ENCODE assay signal across 8 cellular contexts in the genomic region with DNA sequence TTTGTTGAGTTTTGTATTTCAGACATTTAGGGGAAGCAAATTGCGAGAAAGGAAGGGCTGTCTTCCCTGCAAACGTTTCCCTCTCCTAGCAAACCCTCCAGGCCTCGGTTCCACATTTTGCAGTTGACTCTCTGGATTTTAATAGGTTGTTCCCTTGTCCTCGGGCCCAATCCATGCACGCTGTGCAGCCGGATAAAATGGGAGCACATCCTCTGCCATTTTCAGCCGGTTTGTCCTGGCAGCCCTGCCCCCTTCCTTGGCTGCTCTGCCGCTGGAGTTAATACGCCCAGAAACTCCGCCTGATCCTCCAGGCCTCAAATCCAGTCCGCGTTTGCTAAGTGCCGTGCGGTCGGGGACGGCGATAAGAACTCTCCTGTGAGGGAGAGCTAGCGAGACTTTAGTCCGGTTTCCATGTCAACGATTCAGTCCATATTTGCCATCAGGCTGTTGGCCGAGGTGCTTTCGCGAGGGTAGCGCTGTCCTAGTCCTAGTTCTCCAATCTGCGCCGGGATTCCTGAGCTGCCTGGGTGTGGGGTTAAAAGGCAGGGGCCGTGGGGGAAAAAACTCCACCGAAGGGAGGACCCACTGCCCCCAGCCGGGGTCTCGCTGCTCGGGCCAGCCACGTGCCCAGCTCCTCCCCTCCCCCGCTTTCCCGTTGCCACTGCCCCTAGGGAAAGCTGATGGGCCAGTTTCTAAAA. TPM values are rescaled to one million over a fixed set of nuclear protein-coding genes. Genes with fewer than 3 reads are reported as not detected.
DNase-seq lines count a peak whose midpoint lies in the region; ATAC-seq and TF ChIP-seq lines count a peak whose summit lies in the region.

No MANE protein-coding gene starts in this region.

- H3K9me3 ChIP-seq in right atrium auricular region (no peaks in the 10 kb centered on the region), upper lobe of right lung (no peaks in the 10 kb centered on the region)

- H3K9me3 Mint-ChIP-seq in T-helper 2 cell treated with Interferon-gamma antibody and Interleukin-4, amounts not matched to agents 5 μg/mL and 100 μg/mL, for 36 hours = no peaks in the 10 kb centered on the region
- H3K9me3 Mint-ChIP-seq in progenitor cell of endocrine pancreas (ENCODE audit: low read depth) = no peaks in the 10 kb centered on the region

- H3K27ac ChIP-seq in right atrium auricular region (peak overlapping the region; percentile 96 to 97), upper lobe of right lung (peak overlapping the region; percentile 96)

- no peaks in the 10 kb centered on the region for H3K27me3 Mint-ChIP-seq in T-helper 2 cell treated with Interferon-gamma antibody and Interleukin-4, amounts not matched to agents 5 μg/mL and 100 μg/mL, for 36 hours (ENCODE audit: low read depth)
- H3K27me3 Mint-ChIP-seq in progenitor cell of endocrine pancreas = no peaks in the 10 kb centered on the region

- H3K36me3 ChIP-seq in right atrium auricular region = no peaks in the 10 kb centered on the region
- no peaks in the 10 kb centered on the region for H3K36me3 ChIP-seq in upper lobe of right lung

- peak; percentile 74 for ATAC-seq in upper lobe of right lung

- no peaks in the 10 kb centered on the region for H3K27me3 ChIP-seq in right atrium auricular region
- H3K27me3 ChIP-seq in upper lobe of right lung = no peaks in the 10 kb centered on the region

- peak overlapping the region; percentile 90 for H3K4me3 Mint-ChIP-seq in T-helper 2 cell treated with Interferon-gamma antibody and Interleukin-4, amounts not matched to agents 5 μg/mL and 100 μg/mL, for 36 hours
- peak overlapping the region; percentile 76 for H3K4me3 Mint-ChIP-seq in progenitor cell of endocrine pancreas (ENCODE audit: low read depth)

- peak overlapping the region; percentile 94 for H3K27ac Mint-ChIP-seq in T-helper 2 cell treated with Interferon-gamma antibody and Interleukin-4, amounts not matched to agents 5 μg/mL and 100 μg/mL, for 36 hours
- peak overlapping the region; percentile 99 for H3K27ac Mint-ChIP-seq in progenitor cell of endocrine pancreas

- no peaks in the 10 kb centered on the region for H3K36me3 Mint-ChIP-seq in T-helper 2 cell treated with Interferon-gamma antibody and Interleukin-4, amounts not matched to agents 5 μg/mL and 100 μg/mL, for 36 hours (ENCODE audit: low read depth)
- H3K36me3 Mint-ChIP-seq in progenitor cell of endocrine pancreas (ENCODE audit: insufficient read depth) = no peaks in the 10 kb centered on the region

- H3K4me1 Mint-ChIP-seq in T-helper 2 cell treated with Interferon-gamma antibody and Interleukin-4, amounts not matched to agents 5 μg/mL and 100 μg/mL, for 36 hours (ENCODE audit: low read depth) = peaks cover 28% of the 10 kb centered on the region
- H3K4me1 Mint-ChIP-seq in progenitor cell of endocrine pancreas (ENCODE audit: low read depth) = peaks cover 26% of the 10 kb centered on the region

- CTCF ChIA-PET in HEK293T (lab: Yijun Ruan, JAX) = interaction anchor here (0.6 to 1.7 kb wide), 7 partner anchors 10 to 96 kb away, joined by 3 to 10 read pairs (median 3); no protein-coding TSS in a partner anchor

- H3K4me3 ChIP-seq in right atrium auricular region (peak overlapping the region; percentile 41 to 60), upper lobe of right lung (peak overlapping the region; percentile 66)

- POLR2A ChIA-PET in HEK293T (lab: Yijun Ruan, JAX) = interaction anchor here (0.5 to 5.1 kb wide), 25 partner anchors 8 to 518 kb away, joined by 3 to 100 read pairs (median 5); partner anchors contain the start of genes GPN2 and PIGV

- H3K4me1 ChIP-seq in right atrium auricular region (peaks cover 8 to 34% of the 10 kb centered on the region in 2 donors), upper lobe of right lung (peaks cover 26% of the 10 kb centered on the region)

- DNase-seq in DMS53 treated with DMSO at 0.1 percent for 48 hours (lab: John Stamatoyannopoulos, UW; ENCODE audit: unreplicated experiment) = peak; percentile 98
- DNase-seq in HEK293T (ENCODE audit: extremely low spot score) = peak; percentile 77
- peak; percentile 85 to 94 for DNase-seq in NCI-H187 (lab: John Stamatoyannopoulos, UW)
- DNase-seq in T-helper 2 cell treated with Interferon-gamma antibody and Interleukin-4, amounts not matched to agents 5 μg/mL and 100 μg/mL, for 36 hours (ENCODE audit: low spot score) = peak; percentile 90
- peak; percentile 69 to 97 (median 90) for DNase-seq in anterior cingulate cortex (lab: John Stamatoyannopoulos, UW)
- DNase-seq in right atrium auricular region (ENCODE audit: low spot score) = peak; percentile 94
- peak; percentile 79 for DNase-seq in progenitor cell of endocrine pancreas (ENCODE audit: low spot score, unreplicated experiment)
- peak; percentile 95 for DNase-seq in upper lobe of right lung

- intact Hi-C loops in upper lobe of right lung (cut with DNase I) = loop anchor here (10.0 kb wide), 1 partner anchor 92 kb away; the partner anchor contains the start of gene PIGV

- no peak for TF ChIP-seq CTCF in right atrium auricular region (IDR thresholded peaks at IDR 0.05)
- no peak for TF ChIP-seq CTCF in progenitor cell of endocrine pancreas (IDR thresholded peaks at IDR 0.05; ENCODE audit: unreplicated experiment)
- TF ChIP-seq CTCF in upper lobe of right lung (IDR thresholded peaks at IDR 0.05) = no peak

TF ChIP-seq in HEK293T, 16 proteins besides CTCF, POLR2A, EP300 and RAD21:
- peak; percentile 93 for TF ChIP-seq L3MBTL2 (conservative IDR thresholded peaks at IDR 0.05)
- TF ChIP-seq ELF4 (IDR thresholded peaks at IDR 0.05) = no peak
- TF ChIP-seq, protein P1, sequence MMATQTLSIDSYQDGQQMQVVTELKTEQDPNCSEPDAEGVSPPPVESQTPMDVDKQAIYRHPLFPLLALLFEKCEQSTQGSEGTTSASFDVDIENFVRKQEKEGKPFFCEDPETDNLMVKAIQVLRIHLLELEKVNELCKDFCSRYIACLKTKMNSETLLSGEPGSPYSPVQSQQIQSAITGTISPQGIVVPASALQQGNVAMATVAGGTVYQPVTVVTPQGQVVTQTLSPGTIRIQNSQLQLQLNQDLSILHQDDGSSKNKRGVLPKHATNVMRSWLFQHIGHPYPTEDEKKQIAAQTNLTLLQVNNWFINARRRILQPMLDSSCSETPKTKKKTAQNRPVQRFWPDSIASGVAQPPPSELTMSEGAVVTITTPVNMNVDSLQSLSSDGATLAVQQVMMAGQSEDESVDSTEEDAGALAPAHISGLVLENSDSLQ (IDR thresholded peaks at IDR 0.05) = peak; percentile 57
- TF ChIP-seq CTBP1 (IDR thresholded peaks at IDR 0.05; ENCODE audit: borderline replicate concordance) = peak; percentile 49; the same call in 1 of the 2 replicates
- TF ChIP-seq NFRKB (IDR thresholded peaks at IDR 0.05) = no peak
- TF ChIP-seq FOXM1 (IDR thresholded peaks at IDR 0.05; ENCODE audit: borderline replicate concordance) = peak; percentile 96

RNA-seq across cellular contexts. Expression of gene ARID1A, which starts 2.9 kb away (rescaled TPM):
- total RNA-seq in right atrium auricular region (10 to 100 TPM; 32.7 to 48.8 TPM), progenitor cell of endocrine pancreas (174 and 186 TPM in 2 replicates), upper lobe of right lung (64.3 TPM)

Comparison
In these comparisons a context has a peak if more than half of its experiments do, and no peak if none do; other contexts are left out.
1. Peak in every context shown above with its lines: DNase-seq, ATAC-seq, H3K4me3 ChIP-seq and H3K27ac ChIP-seq.